ENCODE assay signal across 11 cellular contexts in genomic region chr3:167941234-167941995, GRCh38.
A peak's percentile ranks its signal among the peaks of the same experiment; 100 is the strongest.
DNase-seq lines count a peak whose midpoint lies in the region; ATAC-seq and TF ChIP-seq lines count a peak whose summit lies in the region.
"Had no signal": no experiment of that assay in that cellular context is flagged by ENCODE, and none has a peak within 500 bp of the region (broad histone marks: within the 10 kb centered on the region; RNA-seq: fewer than 3 reads in every experiment).

No MANE protein-coding gene starts in this region.

- POLR2A ChIA-PET in naive thymus-derived CD8-positive, alpha-beta T cell (lab: Charles Lee) = no interaction called here

- TF ChIP-seq POLR2A in adrenal gland (IDR thresholded peaks at IDR 0.05) = no peak

- no peaks in the 10 kb centered on the region for H3K4me1 ChIP-seq in adrenal gland (replicated peaks in 1 of 2)

- peak; percentile 91 for DNase-seq in A172 (ENCODE audit: low spot score)
- peak in 69 of 76 experiments; percentile 2 to 91 (median 50) for DNase-seq in HUDEP-2 (lab: John Stamatoyannopoulos, UW; ENCODE audit: unreplicated experiment in 76 of 76)
- DNase-seq in adrenal gland = peak in 6 of 7 donors; percentile 27 to 50 (median 32)
- DNase-seq in iris pigment epithelial cell (ENCODE audit: low read depth) = peak; percentile 79
- DNase-seq in naive thymus-derived CD8-positive, alpha-beta T cell = no peak
- DNase-seq in NCI-H2171 treated with DMSO at 0.1 percent for 48 hours (lab: John Stamatoyannopoulos, UW) = no peak
- no peak for DNase-seq in NCI-H524 treated with DMSO at 0.1 percent for 48 hours (lab: John Stamatoyannopoulos, UW)
- DNase-seq: CD4-positive, CD25-positive, alpha-beta regulatory T cell had no signal

- H3K27me3 ChIP-seq in adrenal gland = no peaks in the 10 kb centered on the region

- no peak for TF ChIP-seq CTCF in adrenal gland (IDR thresholded peaks at IDR 0.05)

- WGBS in adrenal gland, 4 donors = 54 to 60% (median 56%) methylated on average over 7 of the region's 7 CpGs

- ATAC-seq in HG03439 (IDR thresholded peaks at IDR 0.05; ENCODE audit: unreplicated experiment) = no peak
- no peak for ATAC-seq in naive thymus-derived CD8-positive, alpha-beta T cell
- ATAC-seq: Panc1 had no signal

- no peaks in the 10 kb centered on the region for H3K36me3 Mint-ChIP-seq in naive thymus-derived CD8-positive, alpha-beta T cell
- H3K36me3 Mint-ChIP-seq: CD4-positive, CD25-positive, alpha-beta regulatory T cell had no signal

- peaks cover 0 to 4% (median 0%) of the 10 kb centered on the region in 9 donors for H3K9me3 Mint-ChIP-seq in naive thymus-derived CD8-positive, alpha-beta T cell

- H3K27ac Mint-ChIP-seq in naive thymus-derived CD8-positive, alpha-beta T cell = no peak overlapping the region
- H3K27ac Mint-ChIP-seq: CD4-positive, CD25-positive, alpha-beta regulatory T cell had no signal

- H3K4me1 Mint-ChIP-seq in naive thymus-derived CD8-positive, alpha-beta T cell = peaks cover 0 to 7% (median 0%) of the 10 kb centered on the region in 4 donors
- H3K4me1 Mint-ChIP-seq: CD4-positive, CD25-positive, alpha-beta regulatory T cell had no signal

- H3K4me3 ChIP-seq in adrenal gland = no peak overlapping the region

- peaks cover 5 to 27% (median 12%) of the 10 kb centered on the region in 5 donors for H3K27me3 Mint-ChIP-seq in naive thymus-derived CD8-positive, alpha-beta T cell
- H3K27me3 Mint-ChIP-seq: CD4-positive, CD25-positive, alpha-beta regulatory T cell had no signal

- no peak overlapping the region for H3K27ac ChIP-seq in adrenal gland

- H3K4me3 Mint-ChIP-seq in naive thymus-derived CD8-positive, alpha-beta T cell = no peak overlapping the region
- H3K4me3 Mint-ChIP-seq: nephron had no signal

- intact Hi-C loops in adrenal gland (cut with DNase I) = no loop called here

- H3K9me3 ChIP-seq in adrenal gland (replicated peaks in 1 of 3) = no peaks in the 10 kb centered on the region

- H3K36me3 ChIP-seq in adrenal gland (replicated peaks in 1 of 2) = no peaks in the 10 kb centered on the region

Comparison
In these comparisons a context has a peak if more than half of its experiments do, and no peak if none do; other contexts are left out.
1. DNase-seq: peak in A172 (single experiment), HUDEP-2 (69 of 76), adrenal gland (6 of 7) and iris pigment epithelial cell (single experiment); none in naive thymus-derived CD8-positive, alpha-beta T cell (0 of 10), NCI-H2171 treated with DMSO at 0.1 percent for 48 hours (single experiment) and NCI-H524 treated with DMSO at 0.1 percent for 48 hours (single experiment).